17 cellular contexts compared by ENCODE assay signal in the genomic region with DNA sequence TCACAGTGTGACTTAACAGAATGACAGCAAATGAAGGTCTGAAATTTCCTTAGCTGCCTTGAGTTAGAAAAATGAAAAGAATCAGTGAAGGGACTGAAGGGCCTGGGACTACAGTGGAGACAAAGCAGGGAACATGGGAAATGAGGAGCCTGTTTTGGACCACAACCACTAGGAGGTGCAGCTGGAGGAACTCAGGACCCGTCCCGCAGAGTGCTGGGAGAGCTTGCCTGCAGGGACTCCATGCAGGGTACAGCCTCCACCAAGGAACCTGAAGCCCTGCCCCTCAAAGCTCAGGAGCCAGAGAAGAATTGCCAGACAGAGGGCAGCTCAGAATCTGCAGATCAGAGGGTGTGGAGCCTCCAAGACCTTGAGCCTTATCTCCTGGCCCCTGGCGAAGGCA. TPM values are rescaled to one million over a fixed set of nuclear protein-coding genes. Genes with fewer than 3 reads are reported as not detected.
DNase-seq lines count a peak whose midpoint lies in the region; ATAC-seq and TF ChIP-seq lines count a peak whose summit lies in the region.
"Had no signal": no experiment of that assay in that cellular context is flagged by ENCODE, and none has a peak within 500 bp of the region (broad histone marks: within the 10 kb centered on the region; RNA-seq: fewer than 3 reads in every experiment).

No MANE protein-coding gene starts in this region.

- no peak overlapping the region for H3K4me3 Mint-ChIP-seq in type B pancreatic cell

- no TSS peak for BruUV-seq in Panc1 (replicated peaks; lab: Mats Ljungman, UMichigan)

- intact Hi-C loops in Right ventricle myocardium inferior (cut with DNase I), result no loop called here
- intact Hi-C loops in heart right ventricle (cut with DNase I), result no loop called here
- intact Hi-C loops in Panc1 (cut with micrococcal nuclease; ENCODE audit: unreplicated experiment), result no loop called here
- intact Hi-C loops in head of caudate nucleus (cut with DNase I), result no loop called here

- CTCF ChIA-PET in Panc1 (lab: Charles Lee), result no interaction called here

- peaks cover 20% of the 10 kb centered on the region for H3K27me3 Mint-ChIP-seq in type B pancreatic cell

- in situ Hi-C loops in Panc1 (cut with HindIII; ENCODE audit: low pct_unique_long_range_greater_than_20kb, low sequenced_read_pairs), result no loop called here

- peaks cover 10% of the 10 kb centered on the region for H3K4me1 Mint-ChIP-seq in type B pancreatic cell (ENCODE audit: unreplicated experiment)

- H3K9me3 Mint-ChIP-seq in type B pancreatic cell, result no peaks in the 10 kb centered on the region

- H3K9me3 ChIP-seq in heart right ventricle (no peaks in the 10 kb centered on the region), Panc1 (ENCODE audit: control insufficient read depth, insufficient read depth, low read depth, low read length) (no peaks in the 10 kb centered on the region)
- H3K9me3 ChIP-seq: BLaER1 treated with 17β-estradiol and CSF1 and Interleukin-3, amounts not matched to agents 10 nM and 100 nM; esophagus muscularis mucosa had no signal

- H3K27me3 ChIP-seq in heart right ventricle (peaks cover 0 to 50% (median 32%) of the 10 kb centered on the region in 7 donors), Panc1 (ENCODE audit: control insufficient read depth, insufficient read depth, low read length) (no peaks in the 10 kb centered on the region; the same call in 1 of the 2 replicates), foreskin keratinocyte (peaks cover 7% of the 10 kb centered on the region)
- H3K27me3 ChIP-seq: BLaER1 treated with 17β-estradiol and CSF1 and Interleukin-3, amounts not matched to agents 10 nM and 100 nM had no signal

- H3K4me1 ChIP-seq in heart right ventricle (no peaks in the 10 kb centered on the region), Panc1 (ENCODE audit: control insufficient read depth, insufficient read depth, low read length) (no peaks in the 10 kb centered on the region), foreskin keratinocyte (no peaks in the 10 kb centered on the region)
- H3K4me1 ChIP-seq: esophagus muscularis mucosa had no signal

- no peaks in the 10 kb centered on the region for H3K36me3 Mint-ChIP-seq in type B pancreatic cell

- POLR2A ChIA-PET in Panc1 (lab: Charles Lee), result no interaction called here

- no peak for ATAC-seq in Right ventricle myocardium inferior
- no peak for ATAC-seq in heart right ventricle
- peak; percentile 76 for ATAC-seq in Panc1
- peak; percentile 27 for ATAC-seq in foreskin keratinocyte

- H3K4me3 ChIP-seq in heart right ventricle (no peak overlapping the region), Panc1 (ENCODE audit: low read depth in 2 of 2, low read length in 2 of 2) (no peak overlapping the region)
- H3K4me3 ChIP-seq: BLaER1 treated with 17β-estradiol and CSF1 and Interleukin-3, amounts not matched to agents 10 nM and 100 nM; esophagus muscularis mucosa had no signal

- H3K27ac ChIP-seq in heart right ventricle, result no peak overlapping the region
- no peak overlapping the region for H3K27ac ChIP-seq in Panc1 (ENCODE audit: low read length)
- no peak overlapping the region for H3K27ac ChIP-seq in foreskin keratinocyte
- H3K27ac ChIP-seq: BLaER1 treated with 17β-estradiol and CSF1 and Interleukin-3, amounts not matched to agents 10 nM and 100 nM; esophagus muscularis mucosa had no signal

- DNase-seq in Right ventricle myocardium inferior (ENCODE audit: missing footprints) (peak; percentile 28), heart right ventricle (no peak), Panc1 (ENCODE audit: low read depth, low spot score) (no peak), foreskin keratinocyte (no peak), type B pancreatic cell (ENCODE audit: extremely low spot score, unreplicated experiment) (no peak), SHP77 (lab: John Stamatoyannopoulos, UW) (no peak), head of caudate nucleus (no peak), cortex of kidney (lab: John Stamatoyannopoulos, UW) (no peak)
- DNase-seq: activated CD4-positive, alpha-beta T cell treated with anti-CD3 and anti-CD28 coated beads for 48 hours; activated effector memory CD4-positive, alpha-beta T cell treated with anti-CD3 and anti-CD28 coated beads, Interleukin-2, amount 50 U/mL, for 16 hours; NCI-H1105 treated with DMSO at 0.1 percent for 48 hours; NCI-H748 treated with DMSO at 0.1 percent for 48 hours; SW 1271 had no signal

- WGBS in heart right ventricle, 2 donors, result 45 to 51% methylated on average over 3 of the region's 3 CpGs

- no peaks in the 10 kb centered on the region for H3K36me3 ChIP-seq in heart right ventricle
- H3K36me3 ChIP-seq in Panc1 (ENCODE audit: control insufficient read depth, insufficient read depth, low read length), result no peaks in the 10 kb centered on the region
- H3K36me3 ChIP-seq: BLaER1 treated with 17β-estradiol and CSF1 and Interleukin-3, amounts not matched to agents 10 nM and 100 nM; esophagus muscularis mucosa had no signal

- peak in 2 of 9 donors; percentile 10 to 15 for TF ChIP-seq CTCF in heart right ventricle (IDR thresholded peaks at IDR 0.05)
- TF ChIP-seq CTCF in Panc1 (IDR thresholded peaks at IDR 0.05), result no peak; the same call in 1 of the 2 replicates
- TF ChIP-seq CTCF in foreskin keratinocyte (conservative IDR thresholded peaks at IDR 0.05), result peak; percentile 29
- TF ChIP-seq CTCF in type B pancreatic cell (conservative IDR thresholded peaks at IDR 0.05), result peak; percentile 49

- no peak overlapping the region for H3K27ac Mint-ChIP-seq in type B pancreatic cell

RNA-seq across cellular contexts. Expression of a gene that starts 50.7 kb away (rescaled TPM):
- total RNA-seq in Right ventricle myocardium inferior, result not detected
- total RNA-seq in heart right ventricle, result not detected
- not detected for polyA plus RNA-seq in heart right ventricle
- 0.05 TPM for total RNA-seq in Panc1 (2021; ENCODE audit: unreplicated experiment)
- polyA plus RNA-seq in Panc1 (2012; ENCODE audit: insufficient read length), result 0.06 TPM
- total RNA-seq in foreskin keratinocyte, result not detected in 2 replicates
- not detected in 2 replicates for polyA plus RNA-seq in foreskin keratinocyte
- 1.1 and 3.4 TPM in 2 replicates for total RNA-seq in type B pancreatic cell (ENCODE audit: low replicate concordance)
- total RNA-seq: cardiac septum, myocyte had no signal

Comparison
In these comparisons a context has a peak if more than half of its experiments do, and no peak if none do; other contexts are left out.
1. ATAC-seq: peak in Panc1 (single experiment) and foreskin keratinocyte (single experiment); none in Right ventricle myocardium inferior (single experiment) and heart right ventricle (0 of 8).